15 cellular contexts compared by ENCODE assay signal in the genomic region with DNA sequence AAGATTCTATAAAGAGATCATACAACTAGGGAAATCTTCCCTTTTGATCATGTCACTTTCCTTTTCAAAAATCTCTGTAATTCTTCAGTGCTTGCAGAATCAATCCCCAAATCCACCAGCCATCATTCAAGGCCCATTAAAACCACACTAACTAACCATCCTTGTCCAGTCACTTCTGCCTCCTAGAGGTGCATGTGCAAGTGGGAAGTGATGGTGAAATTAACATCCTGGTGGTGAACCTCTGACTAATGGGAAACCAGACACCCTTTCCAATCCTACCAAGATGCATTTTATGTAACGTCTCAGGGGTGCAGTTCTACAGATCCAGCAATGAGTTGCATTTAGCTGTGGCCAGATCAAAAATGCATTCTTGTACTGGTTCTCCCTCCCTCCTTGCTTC.
DNase-seq lines count a peak whose midpoint lies in the region; ATAC-seq, FAIRE-seq and TF ChIP-seq lines count a peak whose summit lies in the region.
"Had no signal": no experiment of that assay in that cellular context is flagged by ENCODE, and none has a peak within 500 bp of the region (broad histone marks: within the 10 kb centered on the region; RNA-seq: fewer than 3 reads in every experiment).

No MANE protein-coding gene starts in this region.

- H3K9me3 Mint-ChIP-seq in neural crest cell, result no peaks in the 10 kb centered on the region
- H3K9me3 Mint-ChIP-seq: nephron had no signal

- H3K4me1 ChIP-seq in small intestine (ENCODE audit: control insufficient read depth in 2 of 2, insufficient read depth in 1 of 2, low read depth in 1 of 2, low read length in 1 of 2), result no peaks in the 10 kb centered on the region
- H3K4me1 ChIP-seq: gastroesophageal sphincter, sigmoid colon, suprapubic skin had no signal

- H3K36me3 Mint-ChIP-seq in neural crest cell (ENCODE audit: low read depth), result no peaks in the 10 kb centered on the region

- H3K9me3 ChIP-seq in small intestine (ENCODE audit: control insufficient read depth, low read depth), result no peaks in the 10 kb centered on the region
- H3K9me3 ChIP-seq: gastroesophageal sphincter, sigmoid colon, suprapubic skin had no signal

- no peak overlapping the region for H3K27ac Mint-ChIP-seq in neural crest cell (ENCODE audit: unreplicated experiment)
- H3K27ac Mint-ChIP-seq: nephron had no signal

- peaks cover 14% of the 10 kb centered on the region for H3K4me1 Mint-ChIP-seq in neural crest cell

- H3K4me3 Mint-ChIP-seq in neural crest cell, result no peak overlapping the region
- H3K4me3 Mint-ChIP-seq: nephron had no signal

- no peaks in the 10 kb centered on the region for H3K36me3 ChIP-seq in small intestine (ENCODE audit: control insufficient read depth in 2 of 2, insufficient read depth in 2 of 2, low read length in 2 of 2)
- H3K36me3 ChIP-seq: gastroesophageal sphincter, sigmoid colon, suprapubic skin had no signal

- TF ChIP-seq CTCF in GM10266 (IDR thresholded peaks at IDR 0.05; ENCODE audit: control insufficient read depth, insufficient read depth, low read depth, missing control alignments) (peak; percentile 3), choroid plexus epithelial cell (conservative IDR thresholded peaks at IDR 0.05; ENCODE audit: low read depth, low read length) (peak; percentile 42), neural crest cell (conservative IDR thresholded peaks at IDR 0.05) (peak; percentile 17)

- WGBS in small intestine, 3 donors, result 35 to 67% (median 36%) methylated on average over 1 of the region's 1 CpG

- H3K4me3 ChIP-seq in choroid plexus epithelial cell (ENCODE audit: low read depth, low read length) (no peak overlapping the region), small intestine (ENCODE audit: low read depth in 1 of 2, low read length in 2 of 2) (no peak overlapping the region)
- H3K4me3 ChIP-seq: gastroesophageal sphincter, sigmoid colon, suprapubic skin had no signal

- no peak for ATAC-seq in GM19395 (IDR thresholded peaks at IDR 0.05; ENCODE audit: unreplicated experiment)
- ATAC-seq in HG03571 (IDR thresholded peaks at IDR 0.05; ENCODE audit: unreplicated experiment), result no peak
- ATAC-seq: gastroesophageal sphincter, left lobe of liver had no signal

- no peaks in the 10 kb centered on the region for H3K27me3 ChIP-seq in small intestine (ENCODE audit: control insufficient read depth in 2 of 2, insufficient read depth in 2 of 2, low read length in 2 of 2)
- H3K27me3 ChIP-seq: gastroesophageal sphincter, sigmoid colon, suprapubic skin had no signal

- DNase-seq in GM10266 (ENCODE audit: extremely low spot score) (no peak), MV-4-11 (lab: John Stamatoyannopoulos, UW) (peak; percentile 1), choroid plexus epithelial cell (ENCODE audit: low read depth) (peak; percentile 63), neural crest cell (ENCODE audit: low read depth, low spot score) (no peak), small intestine (no peak)
- DNase-seq: activated CD4-positive, CD25-positive, alpha-beta regulatory T cell treated with anti-CD3 and anti-CD28 coated beads, Interleukin-2, amount 50 U/mL, for 72 hours; activated T-cell treated with anti-CD3 and anti-CD28 coated beads for 4 hours; KBM-7; sigmoid colon had no signal

- H3K27me3 Mint-ChIP-seq in neural crest cell (ENCODE audit: low read depth), result no peaks in the 10 kb centered on the region

- no peak overlapping the region for H3K27ac ChIP-seq in small intestine (ENCODE audit: low read depth in 1 of 2, low read length in 1 of 2)
- H3K27ac ChIP-seq: gastroesophageal sphincter, sigmoid colon, suprapubic skin had no signal

- FAIRE-seq in small intestine (lab: Jason Lieb, UNC), result no peak

Comparison
In these comparisons a context has a peak if more than half of its experiments do, and no peak if none do; other contexts are left out.
1. DNase-seq: peak in MV-4-11 (single experiment) and choroid plexus epithelial cell (single experiment); none in GM10266 (single experiment), neural crest cell (single experiment) and small intestine (single experiment).
2. Peak in every context shown above with its lines, with median percentiles within 50 percentile points of each other: CTCF ChIP-seq.